14 cellular contexts compared by ENCODE assay signal in genomic region chr11:12485328-12485727, GRCh38.
A peak's percentile ranks its signal among the peaks of the same experiment; 100 is the strongest.
DNase-seq lines count a peak whose midpoint lies in the region; ATAC-seq and TF ChIP-seq lines count a peak whose summit lies in the region.
"Had no signal": no experiment of that assay in that cellular context is flagged by ENCODE, and none has a peak within 500 bp of the region (broad histone marks: within the 10 kb centered on the region; RNA-seq: fewer than 3 reads in every experiment).

No MANE protein-coding gene starts in this region.

- H3K27me3 ChIP-seq in mesendoderm (ENCODE audit: insufficient read depth, low read length, poor library complexity): no peaks in the 10 kb centered on the region

- peak overlapping the region; percentile 61 for H3K18ac ChIP-seq in mesendoderm (ENCODE audit: low read length)

- H2BK15ac ChIP-seq in mesendoderm (replicated peaks; ENCODE audit: low read depth): no peak overlapping the region

- DNase-seq in AG09309 (ENCODE audit: low read depth) (no peak), choroid plexus epithelial cell (ENCODE audit: low read depth) (peak; percentile 32), mesendoderm (no peak), OCI-M1 (lab: John Stamatoyannopoulos, UW) (no peak), ecto neural progenitor cell (ENCODE audit: low spot score) (no peak), HPDE6-E6E7 (ENCODE audit: extremely low spot score) (no peak)
- DNase-seq: activated naive CD8-positive, alpha-beta T cell treated with anti-CD3 and anti-CD28 coated beads, Interleukin-2, amount 10 ng/mL, durations not matched to agents 7 days and 5 days; erythroblast; kidney glomerular epithelial cell; NCI-H2029; occipital lobe; stimulated activated CD4-positive, alpha-beta T cell treated with anti-CD3 and anti-CD28 coated beads, Interleukin-4, amount 100 ng/mL, for 4 hours had no signal

- no peaks in the 10 kb centered on the region for H3K36me3 ChIP-seq in mesendoderm (ENCODE audit: control insufficient read depth, insufficient read depth, low read length)

- H2BK120ac ChIP-seq in mesendoderm (ENCODE audit: low read depth, low read length): peak overlapping the region; percentile 18

- no peak overlapping the region for H3K4me2 ChIP-seq in mesendoderm (ENCODE audit: low read length)

- no CpG with 5 or more reads among the region's 1 CpG for WGBS in mesendoderm (ENCODE audit: extremely low coverage, insufficient coverage, low lambda C conversion rate)

- H3K56ac ChIP-seq in mesendoderm (ENCODE audit: low read length): no peak overlapping the region

- H3K23ac ChIP-seq in mesendoderm (ENCODE audit: low read length): no peak overlapping the region

- no peak overlapping the region for H3K4me3 ChIP-seq in AG09309 (ENCODE audit: control insufficient read depth, low read depth, low read length)
- no peak overlapping the region for H3K4me3 ChIP-seq in choroid plexus epithelial cell (ENCODE audit: low read depth, low read length)
- H3K4me3 ChIP-seq in mesendoderm (ENCODE audit: low read length): no peak overlapping the region

- no peak overlapping the region for H3K9ac ChIP-seq in mesendoderm (ENCODE audit: low read length)

- H4K8ac ChIP-seq in mesendoderm (ENCODE audit: low read depth, low read length): peak overlapping the region; percentile 39

- no peaks in the 10 kb centered on the region for H3K4me1 ChIP-seq in mesendoderm (ENCODE audit: control insufficient read depth, low read depth, low read length)

- TF ChIP-seq CTCF in AG09309 (IDR thresholded peaks at IDR 0.05; ENCODE audit: control insufficient read depth, insufficient read depth, low read depth, low read length, missing control alignments) (peak; percentile 48), LNCAP (IDR thresholded peaks at IDR 0.05) (peak; percentile 44), choroid plexus epithelial cell (conservative IDR thresholded peaks at IDR 0.05; ENCODE audit: low read depth, low read length) (peak; percentile 67)

- no peaks in the 10 kb centered on the region for H3K79me2 ChIP-seq in mesendoderm (ENCODE audit: control insufficient read depth, insufficient read depth, low read length)

- no peak overlapping the region for H2AK5ac ChIP-seq in mesendoderm (ENCODE audit: low read length)

- no peaks in the 10 kb centered on the region for H3K79me1 ChIP-seq in mesendoderm (ENCODE audit: low read length)

- H3K27ac ChIP-seq in mesendoderm (ENCODE audit: low read depth, low read length): no peak overlapping the region

- H3K4ac ChIP-seq in mesendoderm (ENCODE audit: low read depth, low read length): no peak overlapping the region

- H2BK5ac ChIP-seq in mesendoderm (ENCODE audit: low read length): no peak overlapping the region

- H4K5ac ChIP-seq in mesendoderm (ENCODE audit: low read length): no peak overlapping the region

- ATAC-seq in HG03571 (IDR thresholded peaks at IDR 0.05; ENCODE audit: unreplicated experiment): no peak
